8 cellular contexts compared by ENCODE assay signal in genomic region chr3:188788621-188789081, GRCh38.
A peak's percentile ranks its signal among the peaks of the same experiment; 100 is the strongest.
DNase-seq lines count a peak whose midpoint lies in the region; ATAC-seq and TF ChIP-seq lines count a peak whose summit lies in the region.

No MANE protein-coding gene starts in this region.

- H3K36me3 Mint-ChIP-seq in activated CD4-positive, alpha-beta memory T cell treated with anti-CD3 and anti-CD28 coated beads, Interleukin-2, amount 10 ng/mL, durations not matched to agents 7 days and 5 days (ENCODE audit: low read depth), result peaks cover 4% of the 10 kb centered on the region
- no peaks in the 10 kb centered on the region for H3K36me3 Mint-ChIP-seq in neural progenitor cell

- H2AFZ ChIP-seq in IMR-90 (replicated peaks; ENCODE audit: low read length, poor library complexity) (no peak overlapping the region), neural progenitor cell (replicated peaks) (no peak overlapping the region)

- 0 out of 3 replicates have a peak overlapping the region, but pooled peaks have one; percentile 45 for H2BK15ac ChIP-seq in IMR-90 (ENCODE audit: low read depth, low read length)

- CTCF ChIA-PET in IMR-90 (lab: Yijun Ruan, JAX), result interaction anchor here (0.8 kb wide), 1 partner anchor 130 kb away, joined by 3 read pairs; no protein-coding TSS in a partner anchor
- CTCF ChIA-PET in activated CD4-positive, alpha-beta memory T cell treated with anti-CD3 and anti-CD28 coated beads, Interleukin-2, amount 10 ng/mL, durations not matched to agents 7 days and 5 days (lab: Charles Lee), result interaction anchor here (1.0 to 1.6 kb wide), 2 partner anchors 39 to 1049 kb away, joined by 3 to 9 read pairs; no protein-coding TSS in a partner anchor

- H3K4me3 Mint-ChIP-seq in activated CD4-positive, alpha-beta memory T cell treated with anti-CD3 and anti-CD28 coated beads, Interleukin-2, amount 10 ng/mL, durations not matched to agents 7 days and 5 days, result no peak overlapping the region
- H3K4me3 Mint-ChIP-seq in neural progenitor cell, result no peak overlapping the region

- dilution Hi-C loops in IMR-90 (cut with HindIII; ENCODE audit: low sequenced_read_pairs, unreplicated experiment), result no loop called here

- H2BK20ac ChIP-seq in IMR-90 (ENCODE audit: low read depth, low read length), result no peak overlapping the region

- peaks cover 22% of the 10 kb centered on the region for H3K9me1 ChIP-seq in IMR-90 (ENCODE audit: insufficient read depth, low read length)

- H2BK5ac ChIP-seq in IMR-90 (ENCODE audit: low read depth, low read length, poor library complexity, severe bottlenecking), result peak overlapping the region; percentile 42

- 0% methylated on average over 1 of the region's 5 CpGs; no CpG with 5 or more reads in 1 of the 2 experiments for WGBS in IMR-90 (ENCODE audit: extremely low coverage in 2 of 2, insufficient read length in 1 of 2), 2 experiments

- no peak overlapping the region for H4K8ac ChIP-seq in IMR-90 (ENCODE audit: low read depth in 2 of 2, low read length in 2 of 2)

- H3K4me1 Mint-ChIP-seq in activated CD4-positive, alpha-beta memory T cell treated with anti-CD3 and anti-CD28 coated beads, Interleukin-2, amount 10 ng/mL, durations not matched to agents 7 days and 5 days, result no peaks in the 10 kb centered on the region
- H3K4me1 Mint-ChIP-seq in neural progenitor cell, result peaks cover 4% of the 10 kb centered on the region

- H3K4me3 ChIP-seq in IMR-90 (ENCODE audit: insufficient read depth, low read depth, low read length) (no peak overlapping the region), fibroblast of the aortic adventitia (ENCODE audit: low read depth, low read length) (no peak overlapping the region), neural progenitor cell (no peak overlapping the region)

- BruUV-seq in IMR-90 (replicated peaks; lab: Mats Ljungman, UMichigan), result no TSS peak

- H4K20me1 ChIP-seq in IMR-90 (ENCODE audit: insufficient read depth, low read length), result peaks cover 16% of the 10 kb centered on the region; the same call in 1 of the 2 replicates
- no peaks in the 10 kb centered on the region for H4K20me1 ChIP-seq in neural progenitor cell (ENCODE audit: low read depth)

- H3K4me1 ChIP-seq in IMR-90 (ENCODE audit: control insufficient read depth, insufficient read depth, low read length) (peaks cover 11% of the 10 kb centered on the region), neural progenitor cell (no peaks in the 10 kb centered on the region)

- H3K27me3 Mint-ChIP-seq in activated CD4-positive, alpha-beta memory T cell treated with anti-CD3 and anti-CD28 coated beads, Interleukin-2, amount 10 ng/mL, durations not matched to agents 7 days and 5 days, result no peaks in the 10 kb centered on the region
- H3K27me3 Mint-ChIP-seq in neural progenitor cell (ENCODE audit: insufficient read depth, low read depth), result no peaks in the 10 kb centered on the region

- no peak for TF ChIP-seq POLR2A in IMR-90 (IDR thresholded peaks at IDR 0.05; ENCODE audit: low read depth, low read length)

- no peaks in the 10 kb centered on the region for H3K27me3 ChIP-seq in IMR-90 (ENCODE audit: control insufficient read depth, insufficient read depth, low read length)
- no peaks in the 10 kb centered on the region for H3K27me3 ChIP-seq in neural progenitor cell

- H2BK120ac ChIP-seq in IMR-90 (ENCODE audit: low read depth, low read length), result peak overlapping the region; percentile 66; the same call in 1 of the 2 replicates

- no peaks in the 10 kb centered on the region for H3K79me2 ChIP-seq in neural progenitor cell (ENCODE audit: low read depth)

- H3K23ac ChIP-seq in IMR-90 (ENCODE audit: low read depth, low read length), result no peak overlapping the region; the same call in 1 of the 2 replicates

- DNase-seq in IMR-90, result peak; percentile 97
- DNase-seq in activated CD4-positive, alpha-beta memory T cell treated with anti-CD3 and anti-CD28 coated beads, Interleukin-2, amount 10 ng/mL, durations not matched to agents 7 days and 5 days, result peak; percentile 57
- peak; percentile 84 for DNase-seq in fibroblast of the aortic adventitia (ENCODE audit: low read depth)
- peak; percentile 6 to 8 for DNase-seq in stimulated activated CD8-positive, alpha-beta memory T cell treated with anti-CD3 and anti-CD28 coated beads, Interleukin-2, amount 100 ng/mL, for 1 hour (ENCODE audit: low read depth in 2 of 2)
- no peak for DNase-seq in neural progenitor cell (ENCODE audit: low spot score)
- DNase-seq in iPS-NIHi11 (ENCODE audit: low spot score), result no peak
- DNase-seq in superior temporal gyrus (ENCODE audit: extremely low spot score), result no peak

- H2AK5ac ChIP-seq in IMR-90 (ENCODE audit: low read depth, low read length), result no peak overlapping the region

- H3K18ac ChIP-seq in IMR-90 (ENCODE audit: low read depth, low read length), result no peak overlapping the region

- H3K56ac ChIP-seq in IMR-90 (ENCODE audit: extremely low read depth, insufficient read depth, low read length), result no peak overlapping the region

- H3K27ac Mint-ChIP-seq in activated CD4-positive, alpha-beta memory T cell treated with anti-CD3 and anti-CD28 coated beads, Interleukin-2, amount 10 ng/mL, durations not matched to agents 7 days and 5 days, result no peak overlapping the region
- no peak overlapping the region for H3K27ac Mint-ChIP-seq in neural progenitor cell

- peak overlapping the region; percentile 30; the same call in 1 of the 2 replicates for H3K27ac ChIP-seq in IMR-90 (ENCODE audit: insufficient read depth, low read length)
- H3K27ac ChIP-seq in neural progenitor cell, result no peak overlapping the region

- intact Hi-C loops in IMR-90 (cut with micrococcal nuclease), result loop anchor here (5.0 kb wide), 1 partner anchor 1046 kb away; no protein-coding TSS in a partner anchor

- POLR2A ChIA-PET in IMR-90 (lab: Charles Lee; ENCODE audit: unreplicated experiment), result no interaction called here
- POLR2A ChIA-PET in activated CD4-positive, alpha-beta memory T cell treated with anti-CD3 and anti-CD28 coated beads, Interleukin-2, amount 10 ng/mL, durations not matched to agents 7 days and 5 days (lab: Charles Lee), result no interaction called here

- H2AK9ac ChIP-seq in IMR-90 (replicated peaks; ENCODE audit: low read depth, low read length, poor library complexity), result no peak overlapping the region

- no peak overlapping the region; the same call in 1 of the 2 replicates for H3K4ac ChIP-seq in IMR-90 (ENCODE audit: low read depth, low read length)

- TF ChIP-seq RAD21 in IMR-90 (IDR thresholded peaks at IDR 0.05; ENCODE audit: low read length), result no peak

- H3F3A ChIP-seq in neural progenitor cell (ENCODE audit: low read depth), result no peaks in the 10 kb centered on the region

- H3K9me3 Mint-ChIP-seq in activated CD4-positive, alpha-beta memory T cell treated with anti-CD3 and anti-CD28 coated beads, Interleukin-2, amount 10 ng/mL, durations not matched to agents 7 days and 5 days, result no peaks in the 10 kb centered on the region
- H3K9me3 Mint-ChIP-seq in neural progenitor cell, result no peaks in the 10 kb centered on the region

- H3K4me2 ChIP-seq in IMR-90 (ENCODE audit: low read depth, low read length), result peak overlapping the region; percentile 29; the same call in 1 of the 2 replicates
- H3K4me2 ChIP-seq in neural progenitor cell, result no peak overlapping the region

- H3K9me3 ChIP-seq in IMR-90 (ENCODE audit: control insufficient read depth, insufficient read depth, low read length), result no peaks in the 10 kb centered on the region
- no peaks in the 10 kb centered on the region for H3K9me3 ChIP-seq in neural progenitor cell (ENCODE audit: low read depth)

- TF ChIP-seq CTCF in IMR-90 (conservative IDR thresholded peaks at IDR 0.05; ENCODE audit: low read depth, low read length) (no peak), fibroblast of the aortic adventitia (IDR thresholded peaks at IDR 0.05; ENCODE audit: insufficient read depth, low read length) (no peak), neural progenitor cell (IDR thresholded peaks at IDR 0.05) (no peak)

- H4K5ac ChIP-seq in IMR-90 (ENCODE audit: low read depth, low read length), result no peak overlapping the region

- peak; percentile 96 for ATAC-seq in IMR-90 (ENCODE audit: low read depth)
- no peak for ATAC-seq in HG03439 (IDR thresholded peaks at IDR 0.05; ENCODE audit: unreplicated experiment)

- H3K9ac ChIP-seq in IMR-90 (ENCODE audit: low read depth, low read length) (no peak overlapping the region), neural progenitor cell (no peak overlapping the region)

- H3K79me1 ChIP-seq in IMR-90 (ENCODE audit: low read depth in 1 of 2, low read length in 2 of 2), result peaks cover 22 to 68% of the 10 kb centered on the region in 2 experiments

- no peak overlapping the region for H4K91ac ChIP-seq in IMR-90 (ENCODE audit: insufficient read depth, low read depth, low read length)

- H3K14ac ChIP-seq in IMR-90 (replicated peaks; ENCODE audit: low read depth, low read length), result no peak overlapping the region

- peaks cover 6% of the 10 kb centered on the region for H3K36me3 ChIP-seq in IMR-90 (ENCODE audit: control insufficient read depth, insufficient read depth, low read length)
- no peaks in the 10 kb centered on the region for H3K36me3 ChIP-seq in neural progenitor cell

- in situ Hi-C loops in IMR-90 (cut with MboI; ENCODE audit: low sequenced_read_pairs), result no loop called here

TF ChIP-seq in IMR-90, 13 proteins besides CTCF, POLR2A, EP300 and RAD21 (continues in another document):
- TF ChIP-seq SMC3 (IDR thresholded peaks at IDR 0.05; ENCODE audit: low read depth, low read length) (peak; percentile 23; the same call in 1 of the 2 replicates), ELK1 (IDR thresholded peaks at IDR 0.05; ENCODE audit: borderline replicate concordance, low read depth, low read length) (no peak), MAFK (IDR thresholded peaks at IDR 0.05; ENCODE audit: low read depth, low read length) (peak; percentile 86), MXI1 (IDR thresholded peaks at IDR 0.05; ENCODE audit: borderline replicate concordance, low read depth, low read length) (no peak), CHD1 (IDR thresholded peaks at IDR 0.05; ENCODE audit: low read depth, low read length) (no peak), BHLHE40 (IDR thresholded peaks at IDR 0.05; ENCODE audit: low read depth, low read length) (peak; percentile 63; the same call in 1 of the 2 replicates), RFX5 (IDR thresholded peaks at IDR 0.05; ENCODE audit: low read depth, low read length) (no peak), CEBPB (IDR thresholded peaks at IDR 0.05; ENCODE audit: low read depth, low read length) (peak; percentile 99), FOS (IDR thresholded peaks at IDR 0.05; ENCODE audit: low read depth, low read length) (peak; percentile 63)

Comparison
In these comparisons a context has a peak if more than half of its experiments do, and no peak if none do; other contexts are left out.
1. DNase-seq: peak in IMR-90 (single experiment), activated CD4-positive, alpha-beta memory T cell treated with anti-CD3 and anti-CD28 coated beads, Interleukin-2, amount 10 ng/mL, durations not matched to agents 7 days and 5 days (single experiment), fibroblast of the aortic adventitia (single experiment) and stimulated activated CD8-positive, alpha-beta memory T cell treated with anti-CD3 and anti-CD28 coated beads, Interleukin-2, amount 100 ng/mL, for 1 hour (2 of 2); none in neural progenitor cell (single experiment), iPS-NIHi11 (single experiment) and superior temporal gyrus (single experiment).